ENCODE assay signal across 16 cellular contexts in the genomic region with DNA sequence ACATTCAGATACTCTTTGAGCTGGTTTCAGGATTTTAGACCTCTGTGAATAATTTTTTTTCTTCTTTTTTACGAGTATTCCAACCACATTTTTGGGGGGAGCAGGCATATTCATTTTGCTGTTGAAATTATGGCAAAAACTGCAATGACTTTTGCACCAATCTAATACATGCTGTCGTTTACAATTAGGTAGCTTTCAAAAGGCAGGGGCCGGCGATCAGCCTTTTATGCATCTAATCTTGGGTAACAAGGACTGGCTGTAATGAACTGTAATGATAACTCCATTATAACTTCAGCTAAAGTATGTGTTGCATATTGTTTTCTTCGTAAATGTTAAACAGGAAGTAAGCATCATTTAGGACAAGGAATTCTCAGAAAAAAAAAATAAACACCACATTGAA. TPM values are rescaled to one million over a fixed set of nuclear protein-coding genes. Genes with fewer than 3 reads are reported as not detected.
DNase-seq lines count a peak whose midpoint lies in the region; ATAC-seq and TF ChIP-seq lines count a peak whose summit lies in the region.
"Had no signal": no experiment of that assay in that cellular context is flagged by ENCODE, and none has a peak within 500 bp of the region (broad histone marks: within the 10 kb centered on the region; RNA-seq: fewer than 3 reads in every experiment).

No MANE protein-coding gene starts in this region.

- peak overlapping the region; percentile 72 to 88 for H3K4me3 Mint-ChIP-seq in activated T-cell treated with anti-CD3 and anti-CD28 coated beads, Interleukin-2, amount 50 U/mL, for 72 hours
- peak overlapping the region; percentile 63 for H3K4me3 Mint-ChIP-seq in stimulated activated effector memory CD8-positive, alpha-beta T cell treated with anti-CD3 and anti-CD28 coated beads, Interleukin-12 subunit alpha, Interleukin-12 subunit beta, amount 100 ng/mL, for 72 hours

- peak overlapping the region; percentile 94 for H3K27ac Mint-ChIP-seq in activated T-cell treated with anti-CD3 and anti-CD28 coated beads, Interleukin-2, amount 50 U/mL, for 72 hours
- peak overlapping the region; percentile 78 for H3K27ac Mint-ChIP-seq in stimulated activated effector memory CD8-positive, alpha-beta T cell treated with anti-CD3 and anti-CD28 coated beads, Interleukin-12 subunit alpha, Interleukin-12 subunit beta, amount 100 ng/mL, for 72 hours

- no peak for ATAC-seq in activated T-cell treated with anti-CD3 and anti-CD28 coated beads, Interleukin-2, amount 50 U/mL, for 72 hours (replicated peaks in 1 of 2)
- no peak for ATAC-seq in stimulated activated effector memory CD8-positive, alpha-beta T cell treated with anti-CD3 and anti-CD28 coated beads, Interleukin-12 subunit alpha, Interleukin-12 subunit beta, amount 100 ng/mL, for 72 hours
- ATAC-seq in GM19023 (IDR thresholded peaks at IDR 0.05; ENCODE audit: unreplicated experiment) = no peak
- ATAC-seq: HCT116 had no signal

- peaks cover 64% of the 10 kb centered on the region for H3K4me1 Mint-ChIP-seq in activated T-cell treated with anti-CD3 and anti-CD28 coated beads, Interleukin-2, amount 50 U/mL, for 72 hours (ENCODE audit: low read depth)
- peaks cover 49% of the 10 kb centered on the region for H3K4me1 Mint-ChIP-seq in stimulated activated effector memory CD8-positive, alpha-beta T cell treated with anti-CD3 and anti-CD28 coated beads, Interleukin-12 subunit alpha, Interleukin-12 subunit beta, amount 100 ng/mL, for 72 hours

- peaks cover 0 to 1% of the 10 kb centered on the region in 2 donors for H3K36me3 Mint-ChIP-seq in activated T-cell treated with anti-CD3 and anti-CD28 coated beads, Interleukin-2, amount 50 U/mL, for 72 hours (ENCODE audit: insufficient read depth in 2 of 2)
- H3K36me3 Mint-ChIP-seq in stimulated activated effector memory CD8-positive, alpha-beta T cell treated with anti-CD3 and anti-CD28 coated beads, Interleukin-12 subunit alpha, Interleukin-12 subunit beta, amount 100 ng/mL, for 72 hours = peaks cover 17% of the 10 kb centered on the region

- H3K9me2 ChIP-seq in Karpas-422 (replicated peaks; ENCODE audit: insufficient read depth, low read length) = no peaks in the 10 kb centered on the region

- no peak overlapping the region for H3K4me2 ChIP-seq in Karpas-422 (ENCODE audit: low read depth, low read length, poor library complexity, severe bottlenecking)
- H3K4me2 ChIP-seq: KMS-11 had no signal

- H2AFZ ChIP-seq in Karpas-422 (ENCODE audit: low read length) = no peak overlapping the region

- no peak for TF ChIP-seq CTCF in astrocyte of the cerebellum (IDR thresholded peaks at IDR 0.05; ENCODE audit: low read depth, low read length, missing control alignments)

- no peak overlapping the region for H3K4me3 ChIP-seq in astrocyte of the cerebellum (ENCODE audit: low read depth, low read length)
- H3K4me3 ChIP-seq in Karpas-422 (ENCODE audit: low read length) = no peak overlapping the region

- no peaks in the 10 kb centered on the region for H3K36me3 ChIP-seq in Karpas-422 (ENCODE audit: insufficient read depth, low read length)

- no peaks in the 10 kb centered on the region for H3K27me3 Mint-ChIP-seq in activated T-cell treated with anti-CD3 and anti-CD28 coated beads, Interleukin-2, amount 50 U/mL, for 72 hours (ENCODE audit: low read depth)

- H3K27me3 ChIP-seq in Karpas-422 (ENCODE audit: low read length) = no peaks in the 10 kb centered on the region

- H3K9ac ChIP-seq in Karpas-422 (ENCODE audit: low read length) = no peak overlapping the region
- H3K9ac ChIP-seq: KMS-11 had no signal

- peaks cover 12% of the 10 kb centered on the region for H3K4me1 ChIP-seq in Karpas-422 (ENCODE audit: low read length)

- H3K79me2 ChIP-seq in Karpas-422 (ENCODE audit: low read length) = no peaks in the 10 kb centered on the region

- no peaks in the 10 kb centered on the region for H4K20me1 ChIP-seq in Karpas-422 (ENCODE audit: insufficient read depth, low read depth, low read length)

- no peaks in the 10 kb centered on the region for H3K9me3 ChIP-seq in Karpas-422 (ENCODE audit: low read length)

- H3K9me3 Mint-ChIP-seq in activated T-cell treated with anti-CD3 and anti-CD28 coated beads, Interleukin-2, amount 50 U/mL, for 72 hours = peaks cover 3 to 4% of the 10 kb centered on the region in 2 donors
- H3K9me3 Mint-ChIP-seq in stimulated activated effector memory CD8-positive, alpha-beta T cell treated with anti-CD3 and anti-CD28 coated beads, Interleukin-12 subunit alpha, Interleukin-12 subunit beta, amount 100 ng/mL, for 72 hours = peaks cover 3% of the 10 kb centered on the region

- H3K27ac ChIP-seq in Karpas-422 (ENCODE audit: low read length) = no peak overlapping the region
- H3K27ac ChIP-seq: KMS-11 had no signal

- DNase-seq in activated T-cell treated with anti-CD3 and anti-CD28 coated beads, Interleukin-2, amount 50 U/mL, for 72 hours = no peak
- no peak for DNase-seq in activated T-cell treated with anti-CD3 and anti-CD28 coated beads, Interleukin-2, amount 50 U/mL, for 48 hours
- peak; percentile 45 for DNase-seq in OCI-M1 (lab: John Stamatoyannopoulos, UW)
- peak; percentile 19 for DNase-seq in astrocyte of the cerebellum (ENCODE audit: low read depth)
- DNase-seq in stimulated activated effector memory CD8-positive, alpha-beta T cell treated with anti-CD3 and anti-CD28 coated beads, Interleukin-12 subunit alpha, Interleukin-12 subunit beta, amount 100 ng/mL, for 72 hours (ENCODE audit: low spot score in 2 of 2) = no peak
- no peak for DNase-seq in AG20443 (ENCODE audit: low spot score)
- DNase-seq in Karpas-422 = no peak
- DNase-seq: kidney; midbrain; NCI-H510A treated with DMSO at 0.1 percent for 48 hours; stimulated activated naive CD4-positive, alpha-beta T cell treated with Interleukin-2 at 50 U/mL for 16 hours had no signal

- in situ Hi-C loops in astrocyte of the cerebellum (cut with HindIII; ENCODE audit: low sequenced_read_pairs) = no loop called here

RNA-seq across cellular contexts. Expression of a gene that starts 30.4 kb away (rescaled TPM):
- total RNA-seq in activated T-cell treated with anti-CD3 and anti-CD28 coated beads, Interleukin-2, amount 50 U/mL, for 72 hours = under 1 TPM; 0.29 to 0.72 TPM
- not detected in 2 replicates for total RNA-seq in Karpas-422 (2014; rRNA removed; shearing (Covaris generic); ENCODE audit: low replicate concordance)
- total RNA-seq: RPMI7951, skeletal muscle tissue had no signal

RNA-seq across cellular contexts. Expression of a gene that starts 36.2 kb away (rescaled TPM):
- total RNA-seq in activated T-cell treated with anti-CD3 and anti-CD28 coated beads, Interleukin-2, amount 50 U/mL, for 72 hours = 100 to 1,000 TPM; 126 to 158 TPM
- total RNA-seq in Karpas-422 (2014; rRNA removed; shearing (Covaris generic); ENCODE audit: low replicate concordance) = 0.22 and 0.34 TPM in 2 replicates
- total RNA-seq: RPMI7951 had no signal

Comparison
In these comparisons a context has a peak if more than half of its experiments do, and no peak if none do; other contexts are left out.
1. DNase-seq: peak in OCI-M1 (single experiment) and astrocyte of the cerebellum (single experiment); none in activated T-cell treated with anti-CD3 and anti-CD28 coated beads, Interleukin-2, amount 50 U/mL, for 72 hours (0 of 2), activated T-cell treated with anti-CD3 and anti-CD28 coated beads, Interleukin-2, amount 50 U/mL, for 48 hours (0 of 2), stimulated activated effector memory CD8-positive, alpha-beta T cell treated with anti-CD3 and anti-CD28 coated beads, Interleukin-12 subunit alpha, Interleukin-12 subunit beta, amount 100 ng/mL, for 72 hours (0 of 2), AG20443 (single experiment) and Karpas-422 (single experiment).
2. RNA of a gene that starts 36.2 kb away (total RNA-seq): 126 to 158 TPM in activated T-cell treated with anti-CD3 and anti-CD28 coated beads, Interleukin-2, amount 50 U/mL, for 72 hours; 0.22 to 0.34 TPM in Karpas-422; every median in the first group is over 10 times any median in the second.